27 cellular contexts compared by ENCODE assay signal in genomic region chr3:88336894-88337293, GRCh38.
DNase-seq lines count a peak whose midpoint lies in the region; TF ChIP-seq lines count a peak whose summit lies in the region.
"Had no signal": no experiment of that assay in that cellular context is flagged by ENCODE, and none has a peak within 500 bp of the region (broad histone marks: within the 10 kb centered on the region; RNA-seq: fewer than 3 reads in every experiment).

No MANE protein-coding gene starts in this region.

- TF ChIP-seq CTCF in HEK293 (tag by site-specific recombination; IDR thresholded peaks at IDR 0.05) (no peak), esophagus squamous epithelium (IDR thresholded peaks at IDR 0.05) (no peak)

- no peak overlapping the region for H3K27ac ChIP-seq in HEK293 (ENCODE audit: extremely low read depth, low read depth, low read length)
- no peak overlapping the region for H3K27ac ChIP-seq in esophagus squamous epithelium
- H3K27ac ChIP-seq: 22Rv1; A549; BLaER1; BLaER1 treated with 17β-estradiol and CSF1 and Interleukin-3, amounts not matched to agents 10 nM and 100 nM; C4-2B had no signal

- H3K36me3 ChIP-seq in HEK293 (ENCODE audit: control insufficient read depth in 2 of 2, insufficient read depth in 1 of 2, low read length in 2 of 2) (no peaks in the 10 kb centered on the region), esophagus squamous epithelium (no peaks in the 10 kb centered on the region)
- H3K36me3 ChIP-seq: BE2C; BLaER1; BLaER1 treated with 17β-estradiol and CSF1 and Interleukin-3, amounts not matched to agents 10 nM and 100 nM had no signal

- H3K9me3 ChIP-seq in HEK293 (ENCODE audit: control insufficient read depth, insufficient read depth, low read depth, low read length) (no peaks in the 10 kb centered on the region), esophagus squamous epithelium (peaks cover 0 to 12% (median 0%) of the 10 kb centered on the region in 3 donors)
- H3K9me3 ChIP-seq: A549, BE2C, BLaER1, Caco-2 had no signal

- CTCF ChIA-PET in HEK293 (lab: Yijun Ruan, JAX) = no interaction called here

- WGBS in esophagus squamous epithelium, 2 donors = 67 to 74% methylated on average over 1 of the region's 1 CpG

- no peak for DNase-seq in esophagus squamous epithelium (lab: John Stamatoyannopoulos, UW)
- DNase-seq: 8988T; ACHN; AML-193; BE2C; C1 segment of cervical spinal cord; Caco-2; Calu3; CD4-positive, alpha-beta memory T cell; CD4-positive, alpha-beta T cell; CD4-positive, CD25-positive, alpha-beta regulatory T cell; CD8-positive, alpha-beta memory T cell; CD8-positive, alpha-beta T cell; COR-L47; DMS 273 treated with DMSO at 0.1 percent for 48 hours; DMS153; DMS53; DMS79; DMS79 treated with DMSO at 0.1 percent for 48 hours; DND-41; EL had no signal

- H3K4me1 ChIP-seq in HEK293 (ENCODE audit: control insufficient read depth, insufficient read depth, low read length) = no peaks in the 10 kb centered on the region
- no peaks in the 10 kb centered on the region for H3K4me1 ChIP-seq in esophagus squamous epithelium
- H3K4me1 ChIP-seq: A549; BE2C; BLaER1; BLaER1 treated with 17β-estradiol and CSF1 and Interleukin-3, amounts not matched to agents 10 nM and 100 nM; Caco-2 had no signal

- H3K4me3 ChIP-seq in HEK293 (ENCODE audit: low read depth, low read length) (no peak overlapping the region), esophagus squamous epithelium (no peak overlapping the region)
- H3K4me3 ChIP-seq: A549; BLaER1; BLaER1 treated with 17β-estradiol and CSF1 and Interleukin-3, amounts not matched to agents 10 nM and 100 nM had no signal

- intact Hi-C loops in esophagus squamous epithelium (cut with DNase I) = no loop called here

- no peak for TF ChIP-seq POLR2A in esophagus squamous epithelium (IDR thresholded peaks at IDR 0.05)

- POLR2A ChIA-PET in HEK293 (lab: Yijun Ruan, JAX) = no interaction called here

- no peaks in the 10 kb centered on the region for H3K27me3 ChIP-seq in esophagus squamous epithelium
- H3K27me3 ChIP-seq: BE2C; BLaER1; BLaER1 treated with 17β-estradiol and CSF1 and Interleukin-3, amounts not matched to agents 10 nM and 100 nM had no signal

TF ChIP-seq in HEK293, 187 proteins besides CTCF, POLR2A, EP300 and RAD21:
- no peak for TF ChIP-seq GLI2 (tag by site-specific recombination; IDR thresholded peaks at IDR 0.05; ENCODE audit: borderline replicate concordance, low read depth)
- TF ChIP-seq OVOL3 (tag by site-specific recombination; IDR thresholded peaks at IDR 0.05) = no peak
- TF ChIP-seq ZNF133 (tag by site-specific recombination; IDR thresholded peaks at IDR 0.05) = peak; percentile 72
- peak; percentile 58 for TF ChIP-seq SETDB1 (IDR thresholded peaks at IDR 0.05; ENCODE audit: insufficient read length, low read length)
- no peak for TF ChIP-seq ZNF776 (tag by site-specific recombination; IDR thresholded peaks at IDR 0.05; ENCODE audit: borderline replicate concordance)
TF ChIP-seq in HEK293: peak in this region for 2.
